9 cellular contexts compared by ENCODE assay signal in genomic region chr17:28925912-28926365, GRCh38. TPM values are rescaled to one million over a fixed set of nuclear protein-coding genes. Genes with fewer than 3 reads are reported as not detected.
DNase-seq lines count a peak whose midpoint lies in the region; ATAC-seq, FAIRE-seq and TF ChIP-seq lines count a peak whose summit lies in the region.
"Had no signal": no experiment of that assay in that cellular context is flagged by ENCODE, and none has a peak within 500 bp of the region (broad histone marks: within the 10 kb centered on the region; RNA-seq: fewer than 3 reads in every experiment).

No MANE protein-coding gene starts in this region.

- no peak overlapping the region for H3K4me3 ChIP-seq in parathyroid adenoma (ENCODE audit: low read depth, low read length)

- H3K4me1 Mint-ChIP-seq in T-helper 1 cell treated with Interleukin-12 subunit alpha and Interleukin-12 subunit beta and Interleukin-4 antibody, amounts not matched to agents 30 μg/mL and 1 μg/mL, for 36 hours (ENCODE audit: low read depth), result peaks cover 51% of the 10 kb centered on the region
- H3K4me1 Mint-ChIP-seq in chondrocyte (ENCODE audit: low read depth), result peaks cover 3% of the 10 kb centered on the region

- H3K27me3 Mint-ChIP-seq in T-helper 1 cell treated with Interleukin-12 subunit alpha and Interleukin-12 subunit beta and Interleukin-4 antibody, amounts not matched to agents 30 μg/mL and 1 μg/mL, for 36 hours (ENCODE audit: low read depth), result no peaks in the 10 kb centered on the region
- H3K27me3 Mint-ChIP-seq in chondrocyte (ENCODE audit: low read depth), result no peaks in the 10 kb centered on the region

- H3K27ac Mint-ChIP-seq in T-helper 1 cell treated with Interleukin-12 subunit alpha and Interleukin-12 subunit beta and Interleukin-4 antibody, amounts not matched to agents 30 μg/mL and 1 μg/mL, for 36 hours, result peak overlapping the region; percentile 88
- H3K27ac Mint-ChIP-seq in chondrocyte (ENCODE audit: unreplicated experiment), result peak overlapping the region; percentile 4

- peaks cover 12% of the 10 kb centered on the region for H3K9me3 Mint-ChIP-seq in T-helper 1 cell treated with Interleukin-12 subunit alpha and Interleukin-12 subunit beta and Interleukin-4 antibody, amounts not matched to agents 30 μg/mL and 1 μg/mL, for 36 hours
- peaks cover 6% of the 10 kb centered on the region for H3K9me3 Mint-ChIP-seq in chondrocyte (ENCODE audit: low read depth)

- no peak overlapping the region for H3K9ac ChIP-seq in parathyroid adenoma

- no peak for ATAC-seq in HG03439 (IDR thresholded peaks at IDR 0.05; ENCODE audit: unreplicated experiment)

- TF ChIP-seq CTCF in chondrocyte (IDR thresholded peaks at IDR 0.05) (no peak), parathyroid adenoma (IDR thresholded peaks at IDR 0.05) (no peak)

- DNase-seq in AG08395 (ENCODE audit: low spot score) (peak; percentile 79), H54 (ENCODE audit: insufficient read length, low spot score) (peak; percentile 72), chondrocyte (ENCODE audit: low spot score) (no peak), anterior cingulate cortex (lab: John Stamatoyannopoulos, UW) (no peak), NCI-H510A (lab: John Stamatoyannopoulos, UW) (no peak)

- no peaks in the 10 kb centered on the region for H3K9me3 ChIP-seq in parathyroid adenoma (ENCODE audit: control insufficient read depth, low read length)

- H3K36me3 Mint-ChIP-seq in T-helper 1 cell treated with Interleukin-12 subunit alpha and Interleukin-12 subunit beta and Interleukin-4 antibody, amounts not matched to agents 30 μg/mL and 1 μg/mL, for 36 hours (ENCODE audit: low read depth), result peaks cover 62% of the 10 kb centered on the region
- peaks cover 26% of the 10 kb centered on the region for H3K36me3 Mint-ChIP-seq in chondrocyte (ENCODE audit: low read depth)

- peaks cover 47% of the 10 kb centered on the region for H3K79me2 ChIP-seq in parathyroid adenoma

- TF ChIP-seq POLR2A in H54 (IDR thresholded peaks at IDR 0.05; ENCODE audit: low read depth, low read length), result no peak

- H3K27ac ChIP-seq in parathyroid adenoma, result peak overlapping the region; percentile 21

- peak; percentile 48 for FAIRE-seq in H54 (lab: Jason Lieb, UNC)
- FAIRE-seq: endometrium had no signal

- peak overlapping the region; percentile 23 for H3K4me3 Mint-ChIP-seq in T-helper 1 cell treated with Interleukin-12 subunit alpha and Interleukin-12 subunit beta and Interleukin-4 antibody, amounts not matched to agents 30 μg/mL and 1 μg/mL, for 36 hours
- H3K4me3 Mint-ChIP-seq in chondrocyte (ENCODE audit: unreplicated experiment), result no peak overlapping the region

- H3K4me1 ChIP-seq in parathyroid adenoma, result peaks cover 6% of the 10 kb centered on the region

- no peak overlapping the region for H2AFZ ChIP-seq in parathyroid adenoma

- H3K4me2 ChIP-seq in parathyroid adenoma (ENCODE audit: low read length), result no peak overlapping the region

- no peaks in the 10 kb centered on the region for H3K36me3 ChIP-seq in parathyroid adenoma (ENCODE audit: control insufficient read depth, insufficient read depth, low read length)

- no peaks in the 10 kb centered on the region for H3K27me3 ChIP-seq in parathyroid adenoma (ENCODE audit: control insufficient read depth, insufficient read depth, low read length)

RNA-seq across cellular contexts. Expression of gene DHRS13, which starts 23.1 kb away (rescaled TPM):
- total RNA-seq in chondrocyte, result 4.4 to 6.0 TPM (median 5.8 TPM) in 3 replicates

RNA-seq across cellular contexts. Expression of gene PHF12, which starts 25.4 kb away (rescaled TPM):
- total RNA-seq in chondrocyte, result 30.2 to 49.2 TPM (median 33.6 TPM) in 3 replicates

RNA-seq across cellular contexts. Expression of gene FLOT2, which starts 28.4 kb away (rescaled TPM):
- 46.6 to 74.1 TPM (median 65.8 TPM) in 3 replicates for total RNA-seq in chondrocyte

Comparison
In these comparisons a context has a peak if more than half of its experiments do, and no peak if none do; other contexts are left out.
1. DNase-seq: peak in AG08395 (single experiment) and H54 (single experiment); none in chondrocyte (single experiment), anterior cingulate cortex (0 of 58) and NCI-H510A (single experiment).